ENCODE assay signal across 32 cellular contexts in genomic region chr2:184316911-184317310, GRCh38.
"Had no signal": no experiment of that assay in that cellular context is flagged by ENCODE, and none has a peak within 500 bp of the region (broad histone marks: within the 10 kb centered on the region; RNA-seq: fewer than 3 reads in every experiment).

No MANE protein-coding gene starts in this region.

- H3K27ac ChIP-seq: adrenal gland, ascending aorta, cardiac muscle cell, VCaP had no signal

- H3K27me3 ChIP-seq: adrenal gland, ascending aorta, cardiac muscle cell had no signal

- FAIRE-seq: bronchial epithelial cell had no signal

- H3K4me1 ChIP-seq: adrenal gland, ascending aorta had no signal

- DNase-seq: activated B cell treated with CpG ODN at 0.5 μM for 24 hours; activated CD4-positive, alpha-beta memory T cell treated with anti-CD3 and anti-CD28 coated beads for 36 hours; activated CD4-positive, alpha-beta T cell treated with anti-CD3 and anti-CD28 coated beads for 4 hours; activated CD4-positive, alpha-beta T cell treated with anti-CD3 and anti-CD28 coated beads, Interleukin-2, amount 10 ng/mL, durations not matched to agents 24 days and 14 days; activated CD4-positive, alpha-beta T cell treated with anti-CD3 and anti-CD28 coated beads, Interleukin-2, amount 50 U/mL, for 1 hour; activated CD4-positive, alpha-beta T cell treated with anti-CD3 and anti-CD28 coated beads, Interleukin-2, amount 50 U/mL, for 4 hours; activated CD4-positive, CD25-positive, alpha-beta regulatory T cell treated with anti-CD3 and anti-CD28 coated beads, Interleukin-2, amount 50 U/mL, for 72 hours; activated CD8-positive, alpha-beta memory T cell treated with anti-CD3 and anti-CD28 coated beads, Interleukin-2, amount 50 U/mL, for 4 hours; activated CD8-positive, alpha-beta T cell treated with anti-CD3 and anti-CD28 coated beads for 36 hours; activated effector memory CD4-positive, alpha-beta T cell treated with anti-CD3 and anti-CD28 coated beads, Interleukin-2, amount 50 U/mL, for 16 hours; activated gamma-delta T cell treated with Interleukin-2 at 50 U/mL for 16 hours; activated naive CD4-positive, alpha-beta T cell; activated naive CD4-positive, alpha-beta T cell treated with anti-CD3 and anti-CD28 coated beads for 36 hours; activated naive CD4-positive, alpha-beta T cell treated with anti-CD3 and anti-CD28 coated beads, Interleukin-2, amount 50 U/mL, for 16 hours; activated naive CD8-positive, alpha-beta T cell treated with anti-CD3 and anti-CD28 coated beads for 36 hours; activated T-cell treated with anti-CD3 and anti-CD28 coated beads for 4 hours; activated T-cell treated with anti-CD3 and anti-CD28 coated beads, Interleukin-2, amount 50 U/mL, for 1 hour; activated T-cell treated with anti-CD3 and anti-CD28 coated beads, Interleukin-2, amount 50 U/mL, for 4 hours; activated T-cell treated with anti-CD3 and anti-CD28 coated beads, Interleukin-2, amount 50 U/mL, for 72 hours; adrenal gland; amygdala; anterior cingulate cortex; caudate nucleus; cerebellar nuclear complex; T-helper 2 cell; T-helper 9 cell had no signal

- H3K36me3 ChIP-seq: adrenal gland, ascending aorta, cardiac muscle cell had no signal

- H3K9me3 ChIP-seq: adrenal gland, ascending aorta had no signal

- ATAC-seq: activated CD8-positive, alpha-beta T cell treated with anti-CD3 and anti-CD28 coated beads for 36 hours; activated naive CD4-positive, alpha-beta T cell treated with anti-CD3 and anti-CD28 coated beads, Interleukin-2, amount 50 U/mL, for 72 hours; activated T-cell treated with anti-CD3 and anti-CD28 coated beads, Interleukin-2, amount 50 U/mL, for 4 hours; activated T-cell treated with anti-CD3 and anti-CD28 coated beads, Interleukin-2, amount 50 U/mL, for 72 hours; activated T-helper 17 cell treated with anti-CD3 and anti-CD28 coated beads, Interleukin-2, amount 50 U/mL, for 72 hours had no signal

- H3K4me3 ChIP-seq: adrenal gland, ascending aorta, cardiac muscle cell had no signal
